Comparison of ENCODE assay signal across 1 cellular context in the genomic region with DNA sequence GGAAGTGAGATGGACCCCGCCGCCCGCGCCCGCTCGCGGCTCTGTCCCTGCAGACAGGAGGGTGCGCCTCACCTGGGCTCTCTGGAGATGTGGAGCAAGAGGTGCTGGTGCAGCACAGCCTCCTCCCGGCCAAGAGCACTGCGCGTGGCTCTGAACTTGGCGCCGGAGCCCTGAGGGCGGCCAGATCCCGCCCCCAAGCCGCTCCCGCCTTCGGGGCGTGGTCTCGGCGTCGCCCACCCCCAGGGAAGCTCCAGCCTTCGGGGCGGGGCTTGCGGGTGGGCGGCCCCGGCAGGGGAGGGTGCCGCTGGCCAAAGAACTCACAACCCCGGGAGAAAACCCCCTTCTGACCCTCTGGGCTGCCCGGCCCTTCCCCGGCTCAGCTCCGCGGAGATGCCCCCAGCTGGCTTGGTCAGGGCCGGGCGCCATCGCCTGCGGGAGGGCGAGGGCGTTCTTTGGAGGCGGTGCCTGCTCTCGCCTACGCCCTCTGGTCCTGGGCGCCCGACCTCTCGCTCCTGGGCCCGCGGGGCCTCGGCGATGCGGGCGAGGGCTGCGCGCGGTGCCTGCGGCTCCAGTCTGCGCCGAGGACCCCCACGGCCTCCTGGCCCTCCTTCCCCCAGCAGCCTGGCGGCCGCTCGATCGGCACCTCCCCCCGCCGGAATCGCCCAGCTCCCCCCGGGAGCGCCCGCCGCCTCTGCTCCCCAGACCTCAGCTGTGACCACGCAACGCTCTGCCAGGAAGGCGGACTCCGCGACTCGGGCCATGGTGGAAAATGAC.
TF ChIP-seq lines count a peak whose summit lies in the region.

Gene ZNF488 (minus strand): TSS at position 146 of the 774 bp plus-strand sequence. CDS start 15,464 bp downstream, outside the sequence.

TF ChIP-seq in HepG2, 621 proteins besides CTCF, POLR2A, EP300 and RAD21 (continued from another document and continues in another):
- TF ChIP-seq, protein P1, sequence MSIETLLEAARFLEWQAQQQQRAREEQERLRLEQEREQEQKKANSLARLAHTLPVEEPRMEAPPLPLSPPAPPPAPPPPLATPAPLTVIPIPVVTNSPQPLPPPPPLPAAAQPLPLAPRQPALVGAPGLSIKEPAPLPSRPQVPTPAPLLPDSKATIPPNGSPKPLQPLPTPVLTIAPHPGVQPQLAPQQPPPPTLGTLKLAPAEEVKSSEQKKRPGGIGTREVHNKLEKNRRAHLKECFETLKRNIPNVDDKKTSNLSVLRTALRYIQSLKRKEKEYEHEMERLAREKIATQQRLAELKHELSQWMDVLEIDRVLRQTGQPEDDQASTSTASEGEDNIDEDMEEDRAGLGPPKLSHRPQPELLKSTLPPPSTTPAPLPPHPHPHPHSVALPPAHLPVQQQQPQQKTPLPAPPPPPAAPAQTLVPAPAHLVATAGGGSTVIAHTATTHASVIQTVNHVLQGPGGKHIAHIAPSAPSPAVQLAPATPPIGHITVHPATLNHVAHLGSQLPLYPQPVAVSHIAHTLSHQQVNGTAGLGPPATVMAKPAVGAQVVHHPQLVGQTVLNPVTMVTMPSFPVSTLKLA (IDR thresholded peaks at IDR 0.05), result no peak
- TF ChIP-seq ZNF709 (CRISPR knock-in tag; IDR thresholded peaks at IDR 0.05) (peak; percentile 77; the same call in 1 of the 2 replicates), ZNF264 (CRISPR knock-in tag; IDR thresholded peaks at IDR 0.05) (no peak), CBFB (CRISPR knock-in tag; IDR thresholded peaks at IDR 0.05) (no peak), ZNF234 (CRISPR knock-in tag; conservative IDR thresholded peaks at IDR 0.05) (no peak), ZNF501 (CRISPR knock-in tag; IDR thresholded peaks at IDR 0.05) (peak; percentile 78; the same call in 1 of the 2 replicates), SP5 (CRISPR knock-in tag; IDR thresholded peaks at IDR 0.05; ENCODE audit: borderline replicate concordance, low read depth) (no peak), ZNF232 (CRISPR knock-in tag; IDR thresholded peaks at IDR 0.05; ENCODE audit: borderline replicate concordance) (peak; percentile 70; the same call in 1 of the 2 replicates), PHF20 (CRISPR knock-in tag; IDR thresholded peaks at IDR 0.05) (no peak), ZNF784 (CRISPR knock-in tag; IDR thresholded peaks at IDR 0.05; ENCODE audit: borderline replicate concordance) (no peak), ZBTB20 (CRISPR knock-in tag; IDR thresholded peaks at IDR 0.05; ENCODE audit: borderline replicate concordance, low read depth) (no peak), CHD4 (IDR thresholded peaks at IDR 0.05; ENCODE audit: borderline replicate concordance, low read length) (no peak), YEATS4 (CRISPR knock-in tag; IDR thresholded peaks at IDR 0.05; ENCODE audit: borderline replicate concordance) (peak; percentile 27; the same call in 1 of the 2 replicates), XRCC5 (optimal IDR thresholded peaks at IDR 0.05; ENCODE audit: low read length) (peak; percentile 27), ELF4 (CRISPR knock-in tag; IDR thresholded peaks at IDR 0.05; ENCODE audit: borderline replicate concordance) (no peak), NFRKB (IDR thresholded peaks at IDR 0.05) (no peak), CHCHD3 (CRISPR knock-in tag; IDR thresholded peaks at IDR 0.05) (0 out of 2 replicates have a peak, but pooled peaks have one; percentile 49), ZNF292 (CRISPR knock-in tag; IDR thresholded peaks at IDR 0.05; ENCODE audit: borderline replicate concordance, low read depth) (no peak), SRSF1 (optimal IDR thresholded peaks at IDR 0.05; ENCODE audit: low read depth, low read length) (no peak), ZNF772 (CRISPR knock-in tag; IDR thresholded peaks at IDR 0.05) (0 out of 2 replicates have a peak, but pooled peaks have one; percentile 38), HCFC1 (IDR thresholded peaks at IDR 0.05; ENCODE audit: low read depth, low read length) (no peak), MED1 (CRISPR knock-in tag; IDR thresholded peaks at IDR 0.05) (0 out of 2 replicates have a peak, but pooled peaks have one; percentile 14), SKI (IDR thresholded peaks at IDR 0.05; ENCODE audit: partially characterized antibody) (no peak), ATAD3A (CRISPR knock-in tag; IDR thresholded peaks at IDR 0.05) (no peak), ZSCAN22 (CRISPR knock-in tag; IDR thresholded peaks at IDR 0.05) (no peak), FOXA1 (IDR thresholded peaks at IDR 0.05) (no peak), FOXA1 (CRISPR knock-in tag; IDR thresholded peaks at IDR 0.05) (no peak), ZNF747 (CRISPR knock-in tag; IDR thresholded peaks at IDR 0.05; ENCODE audit: borderline replicate concordance) (peak; percentile 31; the same call in 1 of the 2 replicates), ZNF749 (CRISPR knock-in tag; IDR thresholded peaks at IDR 0.05; ENCODE audit: borderline replicate concordance) (no peak), ZNF878 (CRISPR knock-in tag; IDR thresholded peaks at IDR 0.05) (no peak), MAZ (IDR thresholded peaks at IDR 0.05; ENCODE audit: borderline replicate concordance, low read depth, low read length) (no peak), MAZ (CRISPR knock-in tag; IDR thresholded peaks at IDR 0.05; ENCODE audit: low read depth) (peak; percentile 72; the same call in 1 of the 2 replicates), U2AF1 (optimal IDR thresholded peaks at IDR 0.05; ENCODE audit: low read depth, low read length) (no peak), TBX2 (CRISPR knock-in tag; IDR thresholded peaks at IDR 0.05; ENCODE audit: borderline replicate concordance) (peak; percentile 62; the same call in 1 of the 2 replicates), ZFY (CRISPR knock-in tag; IDR thresholded peaks at IDR 0.05) (peak; percentile 41; the same call in 1 of the 2 replicates), ZNF251 (CRISPR knock-in tag; IDR thresholded peaks at IDR 0.05) (no peak), ZNF567 (CRISPR knock-in tag; IDR thresholded peaks at IDR 0.05; ENCODE audit: borderline replicate concordance) (no peak), RXRB (CRISPR knock-in tag; IDR thresholded peaks at IDR 0.05; ENCODE audit: borderline replicate concordance) (no peak), ZSCAN20 (CRISPR knock-in tag; IDR thresholded peaks at IDR 0.05; ENCODE audit: borderline replicate concordance) (no peak; the same call in 1 of the 2 replicates), EHMT2 (IDR thresholded peaks at IDR 0.05; ENCODE audit: borderline replicate concordance, low read depth, low read length) (no peak), POLR2G (IDR thresholded peaks at IDR 0.05; ENCODE audit: low read depth, low read length) (peak; percentile 51; the same call in 1 of the 2 replicates), MED13 (CRISPR knock-in tag; IDR thresholded peaks at IDR 0.05) (0 out of 2 replicates have a peak, but pooled peaks have one; percentile 33), ZBTB7A (CRISPR knock-in tag; IDR thresholded peaks at IDR 0.05) (no peak), SRY (CRISPR knock-in tag; IDR thresholded peaks at IDR 0.05) (0 out of 2 replicates have a peak, but pooled peaks have one; percentile 51), ZNF230 (CRISPR knock-in tag; IDR thresholded peaks at IDR 0.05) (no peak)
- TF ChIP-seq, protein P2, sequence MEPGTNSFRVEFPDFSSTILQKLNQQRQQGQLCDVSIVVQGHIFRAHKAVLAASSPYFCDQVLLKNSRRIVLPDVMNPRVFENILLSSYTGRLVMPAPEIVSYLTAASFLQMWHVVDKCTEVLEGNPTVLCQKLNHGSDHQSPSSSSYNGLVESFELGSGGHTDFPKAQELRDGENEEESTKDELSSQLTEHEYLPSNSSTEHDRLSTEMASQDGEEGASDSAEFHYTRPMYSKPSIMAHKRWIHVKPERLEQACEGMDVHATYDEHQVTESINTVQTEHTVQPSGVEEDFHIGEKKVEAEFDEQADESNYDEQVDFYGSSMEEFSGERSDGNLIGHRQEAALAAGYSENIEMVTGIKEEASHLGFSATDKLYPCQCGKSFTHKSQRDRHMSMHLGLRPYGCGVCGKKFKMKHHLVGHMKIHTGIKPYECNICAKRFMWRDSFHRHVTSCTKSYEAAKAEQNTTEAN (CRISPR knock-in tag; conservative IDR thresholded peaks at IDR 0.05), result no peak
- TF ChIP-seq, protein P3, sequence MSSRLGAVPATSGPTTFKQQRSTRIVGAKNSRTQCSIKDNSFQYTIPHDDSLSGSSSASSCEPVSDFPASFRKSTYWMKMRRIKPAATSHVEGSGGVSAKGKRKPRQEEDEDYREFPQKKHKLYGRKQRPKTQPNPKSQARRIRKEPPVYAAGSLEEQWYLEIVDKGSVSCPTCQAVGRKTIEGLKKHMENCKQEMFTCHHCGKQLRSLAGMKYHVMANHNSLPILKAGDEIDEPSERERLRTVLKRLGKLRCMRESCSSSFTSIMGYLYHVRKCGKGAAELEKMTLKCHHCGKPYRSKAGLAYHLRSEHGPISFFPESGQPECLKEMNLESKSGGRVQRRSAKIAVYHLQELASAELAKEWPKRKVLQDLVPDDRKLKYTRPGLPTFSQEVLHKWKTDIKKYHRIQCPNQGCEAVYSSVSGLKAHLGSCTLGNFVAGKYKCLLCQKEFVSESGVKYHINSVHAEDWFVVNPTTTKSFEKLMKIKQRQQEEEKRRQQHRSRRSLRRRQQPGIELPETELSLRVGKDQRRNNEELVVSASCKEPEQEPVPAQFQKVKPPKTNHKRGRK (CRISPR knock-in tag; IDR thresholded peaks at IDR 0.05), result no peak
- TF ChIP-seq, protein P4, sequence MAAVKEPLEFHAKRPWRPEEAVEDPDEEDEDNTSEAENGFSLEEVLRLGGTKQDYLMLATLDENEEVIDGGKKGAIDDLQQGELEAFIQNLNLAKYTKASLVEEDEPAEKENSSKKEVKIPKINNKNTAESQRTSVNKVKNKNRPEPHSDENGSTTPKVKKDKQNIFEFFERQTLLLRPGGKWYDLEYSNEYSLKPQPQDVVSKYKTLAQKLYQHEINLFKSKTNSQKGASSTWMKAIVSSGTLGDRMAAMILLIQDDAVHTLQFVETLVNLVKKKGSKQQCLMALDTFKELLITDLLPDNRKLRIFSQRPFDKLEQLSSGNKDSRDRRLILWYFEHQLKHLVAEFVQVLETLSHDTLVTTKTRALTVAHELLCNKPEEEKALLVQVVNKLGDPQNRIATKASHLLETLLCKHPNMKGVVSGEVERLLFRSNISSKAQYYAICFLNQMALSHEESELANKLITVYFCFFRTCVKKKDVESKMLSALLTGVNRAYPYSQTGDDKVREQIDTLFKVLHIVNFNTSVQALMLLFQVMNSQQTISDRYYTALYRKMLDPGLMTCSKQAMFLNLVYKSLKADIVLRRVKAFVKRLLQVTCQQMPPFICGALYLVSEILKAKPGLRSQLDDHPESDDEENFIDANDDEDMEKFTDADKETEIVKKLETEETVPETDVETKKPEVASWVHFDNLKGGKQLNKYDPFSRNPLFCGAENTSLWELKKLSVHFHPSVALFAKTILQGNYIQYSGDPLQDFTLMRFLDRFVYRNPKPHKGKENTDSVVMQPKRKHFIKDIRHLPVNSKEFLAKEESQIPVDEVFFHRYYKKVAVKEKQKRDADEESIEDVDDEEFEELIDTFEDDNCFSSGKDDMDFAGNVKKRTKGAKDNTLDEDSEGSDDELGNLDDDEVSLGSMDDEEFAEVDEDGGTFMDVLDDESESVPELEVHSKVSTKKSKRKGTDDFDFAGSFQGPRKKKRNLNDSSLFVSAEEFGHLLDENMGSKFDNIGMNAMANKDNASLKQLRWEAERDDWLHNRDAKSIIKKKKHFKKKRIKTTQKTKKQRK (IDR thresholded peaks at IDR 0.05; ENCODE audit: low read length), result no peak
- TF ChIP-seq, protein P5, sequence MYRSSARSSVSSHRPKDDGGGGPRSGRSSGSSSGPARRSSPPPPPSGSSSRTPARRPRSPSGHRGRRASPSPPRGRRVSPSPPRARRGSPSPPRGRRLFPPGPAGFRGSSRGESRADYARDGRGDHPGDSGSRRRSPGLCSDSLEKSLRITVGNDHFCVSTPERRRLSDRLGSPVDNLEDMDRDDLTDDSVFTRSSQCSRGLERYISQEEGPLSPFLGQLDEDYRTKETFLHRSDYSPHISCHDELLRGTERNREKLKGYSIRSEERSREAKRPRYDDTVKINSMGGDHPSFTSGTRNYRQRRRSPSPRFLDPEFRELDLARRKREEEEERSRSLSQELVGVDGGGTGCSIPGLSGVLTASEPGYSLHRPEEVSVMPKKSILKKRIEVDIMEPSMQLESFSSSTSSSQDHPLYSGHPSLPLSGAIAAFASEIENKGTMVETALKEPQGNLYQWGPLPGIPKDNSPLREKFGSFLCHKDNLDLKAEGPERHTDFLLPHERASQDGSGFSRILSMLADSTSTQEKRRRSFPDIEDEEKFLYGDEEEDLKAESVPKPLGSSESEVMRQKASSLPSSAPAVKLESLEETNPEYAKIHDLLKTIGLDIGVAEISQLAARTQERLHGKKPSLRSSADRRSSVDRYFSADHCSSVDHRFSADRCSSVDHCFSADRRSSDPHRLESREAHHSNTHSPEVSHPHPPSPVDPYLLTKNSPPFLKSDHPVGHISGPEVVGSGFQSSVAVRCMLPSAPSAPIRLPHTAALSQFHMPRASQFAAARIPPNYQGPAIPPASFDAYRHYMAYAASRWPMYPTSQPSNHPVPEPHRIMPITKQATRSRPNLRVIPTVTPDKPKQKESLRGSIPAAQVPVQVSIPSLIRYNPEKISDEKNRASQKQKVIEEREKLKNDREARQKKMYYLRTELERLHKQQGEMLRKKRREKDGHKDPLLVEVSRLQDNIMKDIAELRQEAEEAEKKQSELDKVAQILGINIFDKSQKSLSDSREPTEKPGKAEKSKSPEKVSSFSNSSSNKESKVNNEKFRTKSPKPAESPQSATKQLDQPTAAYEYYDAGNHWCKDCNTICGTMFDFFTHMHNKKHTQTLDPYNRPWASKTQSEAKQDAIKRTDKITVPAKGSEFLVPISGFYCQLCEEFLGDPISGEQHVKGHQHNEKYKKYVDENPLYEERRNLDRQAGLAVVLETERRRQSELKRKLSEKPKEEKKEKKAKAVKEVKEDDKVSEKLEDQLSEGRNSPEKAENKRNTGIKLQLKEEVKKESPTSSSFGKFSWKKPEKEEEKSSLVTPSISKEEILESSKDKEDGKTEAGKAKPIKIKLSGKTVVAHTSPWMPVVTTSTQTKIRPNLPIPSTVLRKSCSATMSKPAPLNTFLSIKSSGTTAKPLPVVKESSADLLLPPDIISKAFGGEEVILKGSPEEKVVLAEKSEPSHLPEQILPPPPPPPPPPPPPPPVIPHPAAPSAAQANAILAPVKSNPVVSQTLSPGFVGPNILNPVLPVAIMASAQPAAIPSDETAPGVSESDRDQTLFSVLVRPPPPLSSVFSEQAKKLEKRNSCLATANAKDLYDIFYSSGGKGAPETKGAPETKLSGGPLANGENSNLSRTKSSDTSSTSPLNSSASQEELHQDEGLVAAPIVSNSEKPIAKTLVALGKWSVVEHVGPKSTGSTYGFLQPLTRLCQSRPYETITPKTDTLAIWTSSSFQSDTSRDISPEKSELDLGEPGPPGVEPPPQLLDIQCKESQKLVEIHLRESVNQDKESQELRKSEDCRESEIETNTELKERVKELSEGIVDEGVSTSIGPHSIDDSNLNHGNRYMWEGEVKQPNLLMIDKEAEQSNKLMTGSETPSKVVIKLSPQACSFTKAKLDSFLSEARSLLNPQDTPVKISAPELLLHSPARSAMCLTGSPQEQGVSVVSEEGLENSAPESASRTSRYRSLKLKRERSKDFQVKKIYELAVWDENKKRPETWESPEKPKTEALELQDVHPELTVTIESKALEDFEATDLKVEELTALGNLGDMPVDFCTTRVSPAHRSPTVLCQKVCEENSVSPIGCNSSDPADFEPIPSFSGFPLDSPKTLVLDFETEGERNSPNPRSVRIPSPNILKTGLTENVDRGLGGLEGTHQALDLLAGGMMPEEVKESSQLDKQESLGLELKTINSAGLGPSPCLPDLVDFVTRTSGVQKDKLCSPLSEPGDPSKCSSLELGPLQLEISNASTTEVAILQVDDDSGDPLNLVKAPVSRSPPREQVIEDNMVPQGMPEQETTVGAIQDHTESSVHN (CRISPR knock-in tag; IDR thresholded peaks at IDR 0.05), result no peak
